Comparison of ENCODE assay signal across 1 cellular context in the genomic region with DNA sequence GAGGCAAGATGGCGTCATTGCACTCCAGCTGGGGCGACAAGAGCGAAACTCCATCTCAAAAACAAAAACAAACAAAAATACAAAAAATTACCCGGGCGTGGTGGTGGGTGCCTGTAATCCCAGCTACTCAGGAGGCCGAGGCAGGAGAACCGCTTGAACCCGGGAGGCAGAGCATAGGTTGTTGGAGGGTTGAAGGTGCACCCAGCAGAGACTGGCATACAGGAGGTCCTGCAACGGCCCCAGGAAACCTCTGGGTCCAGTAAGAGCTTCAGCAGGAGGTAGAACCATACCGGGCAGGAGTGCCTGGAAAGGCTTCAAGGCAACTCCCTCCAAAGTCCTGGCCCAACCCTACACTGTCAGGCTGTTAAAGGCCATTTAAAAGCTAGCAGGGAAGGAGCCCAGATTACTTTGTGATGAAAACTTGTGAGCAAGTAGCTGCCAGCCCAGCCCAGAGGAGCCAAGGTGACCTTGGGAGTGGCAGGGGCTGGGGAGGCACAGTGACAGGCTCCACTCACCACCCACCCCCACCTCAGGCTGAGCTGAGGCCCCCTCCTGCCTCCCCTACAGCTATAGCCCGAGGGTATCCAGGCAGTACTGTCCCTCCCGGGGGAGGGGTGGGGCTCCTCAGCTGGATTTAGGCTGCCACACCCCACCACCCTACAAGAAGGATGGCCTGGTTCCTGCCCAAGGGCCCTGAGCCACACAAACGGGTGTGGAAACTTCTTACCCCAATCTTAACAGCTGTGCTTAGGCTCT.
TF ChIP-seq lines count a peak whose summit lies in the region.

No MANE protein-coding gene starts in this region.

TF ChIP-seq in WTC11, 78 proteins besides CTCF, POLR2A, EP300 and RAD21 (continued from another document):
- TF ChIP-seq, protein P1, sequence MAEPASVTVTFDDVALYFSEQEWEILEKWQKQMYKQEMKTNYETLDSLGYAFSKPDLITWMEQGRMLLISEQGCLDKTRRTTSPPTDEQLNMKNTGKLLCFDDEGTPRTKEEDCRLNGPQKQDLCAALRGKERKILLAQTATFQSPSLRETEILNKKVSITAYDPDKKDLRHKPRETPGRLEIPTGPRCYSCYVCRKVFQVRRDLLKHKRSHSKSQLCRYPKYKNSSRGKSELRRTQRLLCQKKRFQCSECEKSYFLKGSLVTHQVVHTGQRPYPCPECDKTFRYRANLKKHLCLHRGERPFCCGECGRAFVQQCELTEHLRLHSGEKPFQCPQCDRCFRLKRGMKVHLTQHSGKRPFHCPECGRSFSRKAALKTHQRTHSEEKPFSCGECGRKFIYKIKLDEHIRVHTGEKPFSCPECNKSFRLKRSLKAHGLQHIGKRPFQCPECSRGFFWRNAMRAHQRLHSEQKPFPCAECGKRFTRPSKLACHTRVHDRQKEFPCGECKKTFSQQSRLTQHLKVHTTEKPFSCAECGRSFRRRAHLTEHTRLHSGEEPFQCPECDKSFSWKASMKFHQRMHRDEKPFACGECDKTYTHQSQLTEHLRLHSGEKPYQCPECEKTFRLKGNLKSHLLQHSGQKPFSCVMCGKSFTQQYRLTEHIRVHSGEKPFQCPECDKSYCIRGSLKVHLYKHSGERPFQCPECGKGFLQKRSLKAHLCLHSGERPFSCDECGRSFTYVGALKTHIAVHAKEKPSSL (CRISPR knock-in tag; conservative IDR thresholded peaks at IDR 0.05), result no peak
- no peak for TF ChIP-seq RORB (CRISPR knock-in tag; IDR thresholded peaks at IDR 0.05)
- no peak for TF ChIP-seq NFE2L1 (CRISPR knock-in tag; IDR thresholded peaks at IDR 0.05)
- TF ChIP-seq GRHL2 (CRISPR knock-in tag; IDR thresholded peaks at IDR 0.05; ENCODE audit: insufficient replicate concordance, severe bottlenecking), result no peak
- no peak for TF ChIP-seq ZNF396 (CRISPR knock-in tag; IDR thresholded peaks at IDR 0.05; ENCODE audit: borderline replicate concordance)
- TF ChIP-seq ZNF138 (CRISPR knock-in tag; conservative IDR thresholded peaks at IDR 0.05), result no peak
- TF ChIP-seq CBFB (CRISPR knock-in tag; IDR thresholded peaks at IDR 0.05; ENCODE audit: low read depth), result no peak
